In the genomic region with DNA sequence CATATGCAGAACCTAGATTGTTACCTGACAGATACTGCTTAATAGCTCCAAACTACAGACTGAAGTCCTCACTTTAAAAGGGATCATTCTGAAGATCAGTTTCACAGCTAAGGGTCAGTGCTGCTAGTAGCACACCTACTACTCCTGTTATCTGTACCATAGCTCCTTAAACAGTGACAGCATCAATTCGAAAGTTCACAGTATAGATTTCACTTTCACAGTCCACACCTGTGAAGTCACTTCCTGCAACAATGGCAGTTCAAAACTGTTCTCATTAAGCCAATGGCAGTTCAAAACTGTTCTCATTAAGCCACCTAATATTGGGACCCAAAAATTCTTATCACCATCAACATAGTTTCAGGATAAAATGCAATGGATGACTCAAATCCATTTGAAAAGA, we compare ENCODE assay signal across 11 cellular contexts. TPM values are rescaled to one million over a fixed set of nuclear protein-coding genes. Genes with fewer than 3 reads are reported as not detected.
DNase-seq lines count a peak whose midpoint lies in the region; ATAC-seq and TF ChIP-seq lines count a peak whose summit lies in the region.
"Had no signal": no experiment of that assay in that cellular context is flagged by ENCODE, and none has a peak within 500 bp of the region (broad histone marks: within the 10 kb centered on the region; RNA-seq: fewer than 3 reads in every experiment).

No MANE protein-coding gene starts in this region.

- H3K27me3 Mint-ChIP-seq in T-helper 2 cell treated with Interferon-gamma antibody and Interleukin-4, amounts not matched to agents 5 μg/mL and 100 μg/mL, for 36 hours (ENCODE audit: low read depth): peaks cover 4% of the 10 kb centered on the region

- no peaks in the 10 kb centered on the region for H3K9me3 ChIP-seq in spleen

- no peak for TF ChIP-seq POLR2A in spleen (IDR thresholded peaks at IDR 0.05)

- peak overlapping the region in 1 of 8 donors; percentile 22 for H3K27ac ChIP-seq in spleen
- H3K27ac ChIP-seq: left lung had no signal

- ATAC-seq in GM18508 (IDR thresholded peaks at IDR 0.05; ENCODE audit: insufficient read depth, unreplicated experiment) (peak; percentile 100), GM19463 (IDR thresholded peaks at IDR 0.05; ENCODE audit: unreplicated experiment) (peak; percentile 100), HG03039 (IDR thresholded peaks at IDR 0.05; ENCODE audit: unreplicated experiment) (peak; percentile 98)
- ATAC-seq: left lung had no signal

- peak; percentile 6 for DNase-seq in T-helper 2 cell treated with Interferon-gamma antibody and Interleukin-4, amounts not matched to agents 5 μg/mL and 100 μg/mL, for 36 hours (ENCODE audit: low spot score)
- DNase-seq in NCI-H1694 treated with DMSO at 0.1 percent for 48 hours (lab: John Stamatoyannopoulos, UW) (no peak), head of caudate nucleus (no peak), spleen (no peak), KG1 (lab: John Stamatoyannopoulos, UW) (no peak)
- DNase-seq: amygdala; left lung; stimulated activated naive CD4-positive, alpha-beta T cell had no signal

- no peak for TF ChIP-seq CTCF in spleen (IDR thresholded peaks at IDR 0.05 in 8 of 11, conservative IDR thresholded peaks at IDR 0.05 in 3 of 11)

- peaks cover 0 to 6% (median 0%) of the 10 kb centered on the region in 6 donors for H3K4me1 ChIP-seq in spleen
- H3K4me1 ChIP-seq: left lung had no signal

- H3K36me3 ChIP-seq in spleen: no peaks in the 10 kb centered on the region
- H3K36me3 ChIP-seq: left lung had no signal

- H3K27ac Mint-ChIP-seq in T-helper 2 cell treated with Interferon-gamma antibody and Interleukin-4, amounts not matched to agents 5 μg/mL and 100 μg/mL, for 36 hours: peak overlapping the region; percentile 73

- intact Hi-C loops in head of caudate nucleus (cut with DNase I): no loop called here
- intact Hi-C loops in spleen (cut with DNase I; ENCODE audit: low total_unique reads): no loop called here

- H3K27me3 ChIP-seq in spleen (replicated peaks in 1 of 7): no peaks in the 10 kb centered on the region
- H3K27me3 ChIP-seq: left lung had no signal

- peaks cover 8% of the 10 kb centered on the region for H3K9me3 Mint-ChIP-seq in T-helper 2 cell treated with Interferon-gamma antibody and Interleukin-4, amounts not matched to agents 5 μg/mL and 100 μg/mL, for 36 hours

- 50 to 62% (median 58%) methylated on average over 1 of the region's 1 CpG for whole genome bisulfite sequencing in spleen, 5 donors

- H3K36me3 Mint-ChIP-seq in T-helper 2 cell treated with Interferon-gamma antibody and Interleukin-4, amounts not matched to agents 5 μg/mL and 100 μg/mL, for 36 hours (ENCODE audit: low read depth): peaks cover 2% of the 10 kb centered on the region

- peaks cover 32% of the 10 kb centered on the region for H3K4me1 Mint-ChIP-seq in T-helper 2 cell treated with Interferon-gamma antibody and Interleukin-4, amounts not matched to agents 5 μg/mL and 100 μg/mL, for 36 hours (ENCODE audit: low read depth)

- H3K4me3 ChIP-seq in spleen: no peak overlapping the region
- H3K4me3 ChIP-seq: left lung had no signal

- H3K4me3 Mint-ChIP-seq in T-helper 2 cell treated with Interferon-gamma antibody and Interleukin-4, amounts not matched to agents 5 μg/mL and 100 μg/mL, for 36 hours: peak overlapping the region; percentile 29

RNA-seq across cellular contexts. Expression of a gene that starts 10.7 kb away (rescaled TPM):
- total RNA-seq in spleen: 10 to 100 TPM; 28.2 to 37.5 (median 28.7) TPM
- 1 to 10 TPM; 4.6 to 6.4 (median 5.2) TPM for polyA plus RNA-seq in spleen
